ENCODE assay signal across 27 cellular contexts in genomic region chr3:8348076-8348475, GRCh38.
A peak's percentile ranks its signal among the peaks of the same experiment; 100 is the strongest.
DNase-seq lines count a peak whose midpoint lies in the region; ATAC-seq, FAIRE-seq and TF ChIP-seq lines count a peak whose summit lies in the region.
"Had no signal": no experiment of that assay in that cellular context is flagged by ENCODE, and none has a peak within 500 bp of the region (broad histone marks: within the 10 kb centered on the region; RNA-seq: fewer than 3 reads in every experiment).

No MANE protein-coding gene starts in this region.

- no peaks in the 10 kb centered on the region for H3K79me2 ChIP-seq in SK-N-SH (ENCODE audit: insufficient read depth)
- H3K79me2 ChIP-seq in HepG2 (ENCODE audit: insufficient read depth, low read length) = no peaks in the 10 kb centered on the region
- no peaks in the 10 kb centered on the region for H3K79me2 ChIP-seq in K562 (ENCODE audit: control insufficient read depth, insufficient read depth, low read length)

- CTCF ChIA-PET in SK-N-SH (lab: Yijun Ruan, JAX) (interaction anchor here (0.6 kb wide), 1 partner anchor 44 kb away, joined by 3 read pairs; no protein-coding TSS in a partner anchor), HepG2 (lab: Yijun Ruan, JAX; ENCODE audit: low intra/inter-chr PET ratio, low total read pairs) (no interaction called here), K562 (lab: Yijun Ruan, JAX; ENCODE audit: low intra/inter-chr PET ratio) (no interaction called here)

- no peak for TF ChIP-seq RAD21 in SK-N-SH (IDR thresholded peaks at IDR 0.05; ENCODE audit: low read length)
- TF ChIP-seq RAD21 in HepG2 (CRISPR knock-in tag; IDR thresholded peaks at IDR 0.05) = no peak
- 0 out of 4 replicates have a peak, but pooled peaks of 1 of the 2 experiments have one; percentile 10 for TF ChIP-seq RAD21 in K562 (CRISPR knock-in tag; conservative IDR thresholded peaks at IDR 0.05 in 1 of 2, IDR thresholded peaks at IDR 0.05 in 1 of 2)

- peak; percentile 1 for DNase-seq in NCI-H345 (lab: John Stamatoyannopoulos, UW)
- DNase-seq in NCI-H345 treated with DMSO at 0.1 percent for 48 hours (lab: John Stamatoyannopoulos, UW; ENCODE audit: unreplicated experiment) = no peak
- DNase-seq in SK-N-SH = no peak
- no peak for DNase-seq in HepG2 (ENCODE audit: low spot score)
- DNase-seq in right lobe of liver = no peak
- no peak for DNase-seq in K562 (ENCODE audit: extremely low read depth in 1 of 4, low spot score in 3 of 4)
- DNase-seq: 8988T; ACHN; BE2C; C1 segment of cervical spinal cord; CD4-positive, alpha-beta memory T cell; CD4-positive, CD25-positive, alpha-beta regulatory T cell; CD8-positive, alpha-beta memory T cell; COR-L47; DMS 273 treated with DMSO at 0.1 percent for 48 hours; DMS153; DMS53; DMS79; DND-41; EL; GDM1 had no signal

- H3K4me3 ChIP-seq in SK-N-SH (ENCODE audit: low read depth in 2 of 2, low read length in 1 of 2) (no peak overlapping the region), HepG2 (replicated peaks in 1 of 3; ENCODE audit: insufficient read depth in 1 of 3, low read depth in 2 of 3, low read length in 3 of 3) (no peak overlapping the region), right lobe of liver (no peak overlapping the region), K562 (no peak overlapping the region)
- H3K4me3 ChIP-seq: BLaER1, GM12878 had no signal

- H2AFZ ChIP-seq in SK-N-SH (ENCODE audit: low read depth) = no peak overlapping the region
- H2AFZ ChIP-seq in HepG2 (ENCODE audit: low read length) = no peak overlapping the region
- no peak overlapping the region for H2AFZ ChIP-seq in K562 (ENCODE audit: low read depth, low read length)

- no peak for TF ChIP-seq POLR2A in HepG2 (IDR thresholded peaks at IDR 0.05; ENCODE audit: insufficient read depth in 1 of 2, low read depth in 2 of 2, low read length in 2 of 2)
- no peak for TF ChIP-seq POLR2A in right lobe of liver (IDR thresholded peaks at IDR 0.05)
- no peak for TF ChIP-seq POLR2A in K562 (conservative IDR thresholded peaks at IDR 0.05)

- peaks cover 3% of the 10 kb centered on the region; the same call in 1 of the 2 replicates for H3K9me2 ChIP-seq in SK-N-SH

- ATAC-seq in SK-N-SH treated with all-trans-retinoic acid at 6 μM for 48 hours (no peak), HepG2 (no peak), right lobe of liver (no peak), K562 (no peak), HG03097 (IDR thresholded peaks at IDR 0.05; ENCODE audit: low FRiP score, unreplicated experiment) (no peak)
- ATAC-seq: GM12878 had no signal

- TF ChIP-seq EP300 in SK-N-SH (IDR thresholded peaks at IDR 0.05; ENCODE audit: borderline replicate concordance in 1 of 2, low read depth in 1 of 2, low read length in 1 of 2) = no peak
- TF ChIP-seq EP300 in HepG2 (IDR thresholded peaks at IDR 0.05; ENCODE audit: low read depth in 2 of 2, low read length in 2 of 2) = no peak
- TF ChIP-seq EP300 in HepG2 (CRISPR knock-in tag; IDR thresholded peaks at IDR 0.05; ENCODE audit: borderline replicate concordance) = no peak
- no peak for TF ChIP-seq EP300 in K562 (IDR thresholded peaks at IDR 0.05; ENCODE audit: low read length)

- in situ Hi-C loops in HepG2 (cut with HindIII; ENCODE audit: extremely low pct_ligation_motif_present, low pct_unique_long_range_greater_than_20kb) = no loop called here
- in situ Hi-C loops in K562 (cut with MboI) = no loop called here

- POLR2A ChIA-PET in SK-N-SH (lab: Yijun Ruan, JAX) = no interaction called here
- POLR2A ChIA-PET in HepG2 (lab: Yijun Ruan, JAX) = no interaction called here
- POLR2A ChIA-PET in K562 (lab: Yijun Ruan, JAX) = no interaction called here

- H3K27me3 ChIP-seq in SK-N-SH (ENCODE audit: insufficient read depth) = no peaks in the 10 kb centered on the region
- no peaks in the 10 kb centered on the region for H3K27me3 ChIP-seq in HepG2 (ENCODE audit: control insufficient read depth in 1 of 2, insufficient read depth in 2 of 2, low read length in 2 of 2)
- H3K27me3 ChIP-seq in right lobe of liver = no peaks in the 10 kb centered on the region
- no peaks in the 10 kb centered on the region for H3K27me3 ChIP-seq in K562 (ENCODE audit: control insufficient read depth in 2 of 2, insufficient read depth in 2 of 2, low read length in 2 of 2)
- H3K27me3 ChIP-seq: BE2C, BLaER1 had no signal

- no peaks in the 10 kb centered on the region for H3K9me1 ChIP-seq in K562 (ENCODE audit: control insufficient read depth, insufficient read depth, low read length)

- BruUV-seq in HepG2 (replicated peaks; lab: Mats Ljungman, UMichigan) (no TSS peak), K562 (replicated peaks; lab: Mats Ljungman, UMichigan) (no TSS peak)

- no peaks in the 10 kb centered on the region for H3F3A ChIP-seq in SK-N-SH (replicated peaks; ENCODE audit: insufficient read depth)

- WGBS in SK-N-SH (ENCODE audit: low lambda C conversion rate) = 33% methylated on average over 2 of the region's 2 CpGs
- 41% methylated on average over 2 of the region's 2 CpGs for WGBS in HepG2 (ENCODE audit: low lambda C conversion rate)
- 90% methylated on average over 2 of the region's 2 CpGs for WGBS in right lobe of liver (ENCODE audit: insufficient coverage, low coverage, low lambda C conversion rate, missing lambda C conversion rate)
- 3% methylated on average over 2 of the region's 2 CpGs for WGBS in K562 (ENCODE audit: insufficient coverage, low coverage, missing lambda C conversion rate)

- FAIRE-seq in HepG2 (lab: Jason Lieb, UNC) = no peak
- FAIRE-seq in K562 (lab: Jason Lieb, UNC) = no peak
- FAIRE-seq: GM12878, GM12892, GM18507 had no signal

- H3K4me2 ChIP-seq in SK-N-SH (no peak overlapping the region), HepG2 (ENCODE audit: low read depth, low read length) (no peak overlapping the region), K562 (ENCODE audit: insufficient read depth, low read length) (no peak overlapping the region)
- H3K4me2 ChIP-seq: BLaER1 had no signal

- intact Hi-C loops in HepG2 (cut with micrococcal nuclease; ENCODE audit: unreplicated experiment) = no loop called here
- intact Hi-C loops in right lobe of liver (cut with DNase I) = no loop called here
- intact Hi-C loops in K562 (cut with micrococcal nuclease) = no loop called here

- peaks cover 8% of the 10 kb centered on the region for H3K9me3 ChIP-seq in SK-N-SH
- peaks cover 15% of the 10 kb centered on the region for H3K9me3 ChIP-seq in HepG2 (ENCODE audit: low read length)
- peaks cover 0 to 6% (median 0%) of the 10 kb centered on the region in 4 donors for H3K9me3 ChIP-seq in right lobe of liver
- H3K9me3 ChIP-seq in K562 (replicated peaks; ENCODE audit: control insufficient read depth, insufficient read depth, low read depth, low read length) = peaks cover 3% of the 10 kb centered on the region; the same call in 1 of the 2 replicates
- H3K9me3 ChIP-seq: BE2C had no signal

- H3K27ac ChIP-seq in SK-N-SH (ENCODE audit: low read depth in 2 of 2, low read length in 1 of 2) (no peak overlapping the region), HepG2 (ENCODE audit: extremely low read length, insufficient read depth, low read length) (no peak overlapping the region), right lobe of liver (no peak overlapping the region), K562 (ENCODE audit: extremely low read depth, low read depth, low read length) (no peak overlapping the region)
- H3K27ac ChIP-seq: BLaER1 had no signal

- H4K20me1 ChIP-seq in SK-N-SH (ENCODE audit: insufficient read depth) (no peaks in the 10 kb centered on the region), HepG2 (ENCODE audit: insufficient read depth, low read length) (no peaks in the 10 kb centered on the region), K562 (replicated peaks; ENCODE audit: control insufficient read depth, insufficient read depth, low read length) (no peaks in the 10 kb centered on the region)
- H4K20me1 ChIP-seq: BLaER1 had no signal

- TF ChIP-seq CTCF in SK-N-SH (IDR thresholded peaks at IDR 0.05) (no peak), HepG2 (CRISPR knock-in tag; IDR thresholded peaks at IDR 0.05) (no peak), right lobe of liver (IDR thresholded peaks at IDR 0.05) (no peak), K562 (IDR thresholded peaks at IDR 0.05 in 2 of 3, conservative IDR thresholded peaks at IDR 0.05 in 1 of 3; ENCODE audit: insufficient read depth in 2 of 3, low read depth in 1 of 3, low read length in 3 of 3) (no peak)

- no peak overlapping the region for H3K9ac ChIP-seq in SK-N-SH
- no peak overlapping the region for H3K9ac ChIP-seq in HepG2 (ENCODE audit: insufficient read depth, low read depth, low read length)
- H3K9ac ChIP-seq in K562 (ENCODE audit: insufficient read depth in 1 of 2, low read depth in 2 of 2, low read length in 2 of 2) = no peak overlapping the region
- H3K9ac ChIP-seq: BLaER1 had no signal

- H3K4me1 ChIP-seq in SK-N-SH (ENCODE audit: control insufficient read depth in 1 of 2, insufficient read depth in 2 of 2, low read depth in 1 of 2, low read length in 1 of 2) (no peaks in the 10 kb centered on the region), HepG2 (ENCODE audit: insufficient read depth, low read length) (no peaks in the 10 kb centered on the region), right lobe of liver (no peaks in the 10 kb centered on the region), K562 (replicated peaks in 1 of 2; ENCODE audit: control insufficient read depth in 2 of 2, insufficient read depth in 2 of 2, low read length in 2 of 2) (no peaks in the 10 kb centered on the region)
- H3K4me1 ChIP-seq: BE2C had no signal

- H3K36me3 ChIP-seq in SK-N-SH (replicated peaks in 1 of 2; ENCODE audit: control insufficient read depth in 1 of 2, insufficient read depth in 2 of 2, low read length in 1 of 2) (no peaks in the 10 kb centered on the region), HepG2 (replicated peaks in 1 of 2; ENCODE audit: control insufficient read depth in 1 of 2, insufficient read depth in 2 of 2, low read length in 2 of 2) (no peaks in the 10 kb centered on the region), right lobe of liver (no peaks in the 10 kb centered on the region), K562 (ENCODE audit: control insufficient read depth, insufficient read depth, low read length) (no peaks in the 10 kb centered on the region)
- H3K36me3 ChIP-seq: BE2C had no signal

TF ChIP-seq in SK-N-SH, 30 proteins besides CTCF, POLR2A, EP300 and RAD21 (continues in another document):
- TF ChIP-seq SIN3A (IDR thresholded peaks at IDR 0.05; ENCODE audit: borderline replicate concordance, low read depth, low read length) (no peak), GABPA (IDR thresholded peaks at IDR 0.05; ENCODE audit: low read depth) (no peak), RFX5 (IDR thresholded peaks at IDR 0.05; ENCODE audit: low read length) (no peak), FOXJ3 (CRISPR knock-in tag; IDR thresholded peaks at IDR 0.05) (no peak)

TF ChIP-seq in HepG2, 621 proteins besides CTCF, POLR2A, EP300 and RAD21:
- TF ChIP-seq LCORL (IDR thresholded peaks at IDR 0.05) = peak; percentile 67; the same call in 1 of the 2 replicates
- TF ChIP-seq LCORL (CRISPR knock-in tag; IDR thresholded peaks at IDR 0.05) = no peak
- TF ChIP-seq PCBP1 (IDR thresholded peaks at IDR 0.05; ENCODE audit: borderline replicate concordance, low read depth, low read length) = no peak

TF ChIP-seq in K562, 482 proteins besides CTCF, POLR2A, EP300 and RAD21:
- TF ChIP-seq NFIX (CRISPR knock-in tag; IDR thresholded peaks at IDR 0.05; ENCODE audit: low read depth) = peak; percentile 97
- TF ChIP-seq NFIC (IDR thresholded peaks at IDR 0.05) = peak; percentile 91
- TF ChIP-seq YY1 (IDR thresholded peaks at IDR 0.05; ENCODE audit: borderline replicate concordance in 1 of 3, control insufficient read depth in 1 of 3, extremely low read depth in 1 of 3, insufficient read depth in 3 of 3, insufficient read length in 1 of 3, insufficient replicate concordance in 2 of 3, low read depth in 1 of 3, low read length in 2 of 3) = no peak
